23 cellular contexts compared by ENCODE assay signal in the genomic region with DNA sequence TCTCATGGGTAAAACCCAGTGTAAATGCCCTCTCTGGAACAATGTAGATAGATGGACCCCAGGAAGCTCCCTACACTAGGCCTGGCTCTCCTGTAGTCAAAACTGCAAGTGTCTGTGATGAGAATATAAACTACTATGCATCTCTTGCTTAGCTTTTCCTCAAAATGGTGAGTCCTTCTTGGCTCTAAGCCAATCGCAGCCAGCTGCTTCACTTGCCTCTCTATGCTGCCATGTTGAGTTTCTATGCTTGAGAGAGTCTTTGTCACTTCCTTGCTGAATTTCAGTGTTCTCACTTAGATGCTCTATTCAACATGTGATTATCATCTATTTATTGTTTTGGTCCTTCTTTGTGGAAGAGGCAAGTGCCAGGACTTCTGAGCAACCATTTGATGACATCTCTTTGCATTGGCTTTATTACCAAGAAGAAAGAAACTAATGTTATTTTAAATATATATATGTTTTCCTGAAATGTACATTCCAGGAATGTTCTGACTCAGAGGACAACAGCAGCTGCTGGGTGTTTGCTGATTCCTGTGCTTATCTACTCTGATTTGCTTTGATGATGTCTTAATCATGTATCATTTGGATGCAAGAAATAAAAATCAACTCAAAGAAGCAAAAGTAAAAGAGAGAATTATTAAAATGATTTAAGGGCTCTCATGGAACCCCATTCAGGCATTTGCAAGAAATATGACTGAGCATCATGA. TPM values are rescaled to one million over a fixed set of nuclear protein-coding genes. Genes with fewer than 3 reads are reported as not detected.
DNase-seq lines count a peak whose midpoint lies in the region; ATAC-seq, FAIRE-seq and TF ChIP-seq lines count a peak whose summit lies in the region.
"Had no signal": no experiment of that assay in that cellular context is flagged by ENCODE, and none has a peak within 500 bp of the region (broad histone marks: within the 10 kb centered on the region; RNA-seq: fewer than 3 reads in every experiment).

No MANE protein-coding gene starts in this region.

- intact Hi-C loops in CD14-positive monocyte (cut with micrococcal nuclease): no loop called here

- H3K36me3 Mint-ChIP-seq in CD14-positive monocyte: peaks cover 6 to 20% of the 10 kb centered on the region in 2 donors

- no peaks in the 10 kb centered on the region for H3K79me2 ChIP-seq in osteoblast (ENCODE audit: insufficient read depth, low read length)

- TF ChIP-seq POLR2A in GM12891 (IDR thresholded peaks at IDR 0.05; ENCODE audit: low read depth, low read length): no peak

- no peak overlapping the region for H3K4me2 ChIP-seq in osteoblast (ENCODE audit: insufficient read depth, low read length)
- H3K4me2 ChIP-seq: PC-9 had no signal

- peaks cover 0 to 2% (median 0%) of the 10 kb centered on the region in 3 donors for H3K27me3 Mint-ChIP-seq in CD14-positive monocyte (ENCODE audit: low read depth in 3 of 3)

- H3K27ac Mint-ChIP-seq in CD14-positive monocyte: peak overlapping the region; percentile 92 to 96 (median 95)
- H3K27ac Mint-ChIP-seq: CD4-positive, CD25-positive, alpha-beta regulatory T cell had no signal

- ATAC-seq in GM21529 (IDR thresholded peaks at IDR 0.05; ENCODE audit: unreplicated experiment) (no peak), GM19351 (IDR thresholded peaks at IDR 0.05; ENCODE audit: unreplicated experiment) (no peak)

- no peak for DNase-seq in CD14-positive monocyte (ENCODE audit: low spot score)
- no peak for DNase-seq in HL-60 (ENCODE audit: low read depth in 1 of 2, low spot score in 1 of 2)
- peak; percentile 15 for DNase-seq in bronchial epithelial cell (ENCODE audit: low read depth)
- DNase-seq in osteoblast (ENCODE audit: insufficient read length, low spot score, missing footprints): peak; percentile 34
- DNase-seq in effector CD4-positive, alpha-beta T cell: no peak
- DNase-seq in GM12891 (ENCODE audit: insufficient read length, low spot score): no peak
- DNase-seq: Calu3; CD4-positive, CD25-positive, alpha-beta regulatory T cell; Karpas-422; MG63; NCI-H1048; NCI-H146; NCI-H2081 treated with DMSO at 0.1 percent for 48 hours; NCI-H226; NCI-H524; PC-9; SIG-M5; T-helper 1 cell had no signal

- H2AFZ ChIP-seq in osteoblast (ENCODE audit: low read length): no peak overlapping the region
- H2AFZ ChIP-seq: PC-9 had no signal

- peak overlapping the region in 1 of 2 donors; percentile 47 for H3K4me3 Mint-ChIP-seq in CD14-positive monocyte
- H3K4me3 Mint-ChIP-seq: CD4-positive, CD25-positive, alpha-beta regulatory T cell had no signal

- H3K9me3 ChIP-seq in osteoblast (ENCODE audit: low read depth, low read length): peaks cover 6% of the 10 kb centered on the region

- H3K27me3 ChIP-seq in HL-60 (ENCODE audit: insufficient read depth, poor library complexity, severe bottlenecking) (no peaks in the 10 kb centered on the region), bronchial epithelial cell (ENCODE audit: control insufficient read depth, insufficient read depth, low read length) (no peaks in the 10 kb centered on the region), osteoblast (ENCODE audit: insufficient read depth, low read length) (no peaks in the 10 kb centered on the region)
- H3K27me3 ChIP-seq: MG63 had no signal

- H3K27ac ChIP-seq in HL-60 (replicated peaks) (peak overlapping the region; percentile 76), osteoblast (ENCODE audit: low read depth, low read length) (no peak overlapping the region)
- H3K27ac ChIP-seq: RWPE1 had no signal

- H3K4me3 ChIP-seq in HL-60 (replicated peaks; ENCODE audit: insufficient read depth, low read length): no peak overlapping the region
- no peak overlapping the region for H3K4me3 ChIP-seq in bronchial epithelial cell (ENCODE audit: low read depth, low read length)
- H3K4me3 ChIP-seq in osteoblast (ENCODE audit: insufficient read depth, low read length): no peak overlapping the region
- H3K4me3 ChIP-seq: MG63, PC-9 had no signal

- peaks cover 14% of the 10 kb centered on the region for H3K4me1 ChIP-seq in osteoblast (ENCODE audit: insufficient read depth, low read length)

- TF ChIP-seq CTCF in CD14-positive monocyte (IDR thresholded peaks at IDR 0.05) (no peak), HL-60 (IDR thresholded peaks at IDR 0.05; ENCODE audit: insufficient read depth, low read length) (no peak), bronchial epithelial cell (IDR thresholded peaks at IDR 0.05; ENCODE audit: insufficient read depth, low read length, severe bottlenecking) (no peak), osteoblast (IDR thresholded peaks at IDR 0.05; ENCODE audit: extremely low read depth, low read depth, low read length) (no peak)

- H3K4me1 Mint-ChIP-seq in CD14-positive monocyte: peaks cover 83% of the 10 kb centered on the region

- peaks cover 0 to 23% (median 11%) of the 10 kb centered on the region in 7 donors for H3K9me3 Mint-ChIP-seq in CD14-positive monocyte

- FAIRE-seq in bronchial epithelial cell (lab: Jason Lieb, UNC): no peak
- FAIRE-seq in GM12891 (lab: Jason Lieb, UNC): no peak
- FAIRE-seq: H54 had no signal

- H4K20me1 ChIP-seq in osteoblast (ENCODE audit: insufficient read depth, low read length): no peaks in the 10 kb centered on the region

- H3K36me3 ChIP-seq in bronchial epithelial cell (ENCODE audit: control insufficient read depth, insufficient read depth, low read length) (no peaks in the 10 kb centered on the region), osteoblast (ENCODE audit: insufficient read depth, low read length) (no peaks in the 10 kb centered on the region)
- H3K36me3 ChIP-seq: MG63 had no signal

TF ChIP-seq in GM12891, 5 proteins besides CTCF, POLR2A, EP300 and RAD21:
- TF ChIP-seq POLR2AphosphoS5 (IDR thresholded peaks at IDR 0.05; ENCODE audit: low read depth, low read length): no peak
- TF ChIP-seq TAF1 (IDR thresholded peaks at IDR 0.05; ENCODE audit: low read depth, low read length): no peak
- TF ChIP-seq POU2F2 (IDR thresholded peaks at IDR 0.05; ENCODE audit: low read depth, low read length): no peak
- no peak for TF ChIP-seq SPI1 (IDR thresholded peaks at IDR 0.05; ENCODE audit: low read depth, low read length)
- no peak for TF ChIP-seq PAX5 (IDR thresholded peaks at IDR 0.05; ENCODE audit: insufficient read depth, low read length, severe bottlenecking)

RNA-seq across cellular contexts. Expression of a gene that starts 16.6 kb away (rescaled TPM):
- polyA plus RNA-seq in CD14-positive monocyte: under 1 TPM in 1 of 2 donors, not detected in 1; 0.54 TPM
- total RNA-seq in bronchial epithelial cell (not detected in 2 replicates), osteoblast (not detected in 2 replicates)
- not detected for polyA plus RNA-seq in GM12891 (2012; ENCODE audit: low read depth, missing spikeins)
- total RNA-seq: Calu3; CD4-positive, CD25-positive, alpha-beta regulatory T cell; HT1080; PC-9 had no signal
- polyA plus RNA-seq: CD4-positive, CD25-positive, alpha-beta regulatory T cell had no signal

RNA-seq across cellular contexts. Expression of a gene that starts 24.8 kb away (rescaled TPM):
- polyA plus RNA-seq in CD14-positive monocyte: 100 to 1,000 TPM; 413 to 427 TPM
- total RNA-seq in bronchial epithelial cell (60.6 and 69.9 TPM in 2 replicates), osteoblast (91.3 and 99.9 TPM in 2 replicates)
- polyA plus RNA-seq in GM12891 (2012; ENCODE audit: low read depth, missing spikeins): 94.8 TPM

RNA-seq across cellular contexts. Expression of a gene that starts 46.3 kb away (rescaled TPM):
- not detected for polyA plus RNA-seq in CD14-positive monocyte
- total RNA-seq in bronchial epithelial cell (1.0 and 3.7 TPM in 2 replicates), osteoblast (not detected in 2 replicates)
- 0.13 TPM for polyA plus RNA-seq in GM12891 (2012; ENCODE audit: low read depth, missing spikeins)
- total RNA-seq: HT1080 had no signal

RNA-seq across cellular contexts. Expression of a gene that starts 49.7 kb away (rescaled TPM):
- 10 to 100 TPM in 1 of 2 donors, 1 to 10 TPM in 1; 7.9 to 12.2 TPM for polyA plus RNA-seq in CD14-positive monocyte
- total RNA-seq in bronchial epithelial cell: 6.8 and 9.6 TPM in 2 replicates
- 7.6 and 10.9 TPM in 2 replicates for total RNA-seq in osteoblast
- polyA plus RNA-seq in GM12891 (2012; ENCODE audit: low read depth, missing spikeins): 12.6 TPM

RNA-seq across cellular contexts. Expression of a gene that starts 55.2 kb away (rescaled TPM):
- not detected for polyA plus RNA-seq in CD14-positive monocyte
- total RNA-seq in bronchial epithelial cell: not detected in 2 replicates
- total RNA-seq in osteoblast: not detected in 2 replicates
- polyA plus RNA-seq in GM12891 (2012; ENCODE audit: low read depth, missing spikeins): not detected
- total RNA-seq: Calu3; CD4-positive, CD25-positive, alpha-beta regulatory T cell; HT1080; PC-9 had no signal
- polyA plus RNA-seq: CD4-positive, CD25-positive, alpha-beta regulatory T cell had no signal

Comparison
In these comparisons a context has a peak if more than half of its experiments do, and no peak if none do; other contexts are left out.
1. DNase-seq: peak in bronchial epithelial cell (single experiment) and osteoblast (single experiment); none in CD14-positive monocyte (single experiment), HL-60 (0 of 2), effector CD4-positive, alpha-beta T cell (single experiment) and GM12891 (single experiment).